1 cellular context compared by ENCODE assay signal in the genomic region with DNA sequence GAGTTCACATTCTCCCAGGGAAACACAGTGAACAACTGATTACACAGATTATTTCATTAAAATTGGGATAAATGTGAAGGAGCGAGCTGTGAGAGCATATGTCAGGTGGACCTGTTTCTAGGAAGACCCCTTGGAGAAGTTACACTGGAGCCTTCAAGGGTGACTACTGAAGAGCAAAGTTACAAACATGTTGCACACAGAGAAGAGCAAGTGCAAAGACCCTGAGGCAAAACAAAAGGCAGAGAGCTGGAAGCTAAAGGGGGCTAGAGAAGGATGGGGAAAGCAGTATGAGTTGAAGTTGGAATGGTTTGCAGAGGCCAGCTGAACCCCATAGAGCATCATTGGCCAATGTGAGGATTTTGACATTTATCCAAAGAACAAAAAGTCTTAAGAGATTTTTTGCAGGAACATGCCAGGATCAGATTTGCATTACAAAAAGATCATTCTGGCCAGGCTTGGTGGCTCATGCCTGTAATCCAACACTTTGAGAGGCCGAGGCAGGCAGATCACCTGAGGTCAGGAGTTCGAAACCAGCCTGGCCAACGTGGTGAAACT.
TF ChIP-seq lines count a peak whose summit lies in the region.

No MANE protein-coding gene starts in this region.

TF ChIP-seq in WTC11, 78 proteins besides CTCF, POLR2A, EP300 and RAD21 (continued from another document):
- TF ChIP-seq, protein P1, sequence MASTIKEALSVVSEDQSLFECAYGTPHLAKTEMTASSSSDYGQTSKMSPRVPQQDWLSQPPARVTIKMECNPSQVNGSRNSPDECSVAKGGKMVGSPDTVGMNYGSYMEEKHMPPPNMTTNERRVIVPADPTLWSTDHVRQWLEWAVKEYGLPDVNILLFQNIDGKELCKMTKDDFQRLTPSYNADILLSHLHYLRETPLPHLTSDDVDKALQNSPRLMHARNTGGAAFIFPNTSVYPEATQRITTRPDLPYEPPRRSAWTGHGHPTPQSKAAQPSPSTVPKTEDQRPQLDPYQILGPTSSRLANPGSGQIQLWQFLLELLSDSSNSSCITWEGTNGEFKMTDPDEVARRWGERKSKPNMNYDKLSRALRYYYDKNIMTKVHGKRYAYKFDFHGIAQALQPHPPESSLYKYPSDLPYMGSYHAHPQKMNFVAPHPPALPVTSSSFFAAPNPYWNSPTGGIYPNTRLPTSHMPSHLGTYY (CRISPR knock-in tag; IDR thresholded peaks at IDR 0.05): no peak
- TF ChIP-seq IRF2 (CRISPR knock-in tag; IDR thresholded peaks at IDR 0.05; ENCODE audit: borderline replicate concordance, low read depth): no peak
- no peak for TF ChIP-seq JUN (CRISPR knock-in tag; IDR thresholded peaks at IDR 0.05)
- TF ChIP-seq, protein P2, sequence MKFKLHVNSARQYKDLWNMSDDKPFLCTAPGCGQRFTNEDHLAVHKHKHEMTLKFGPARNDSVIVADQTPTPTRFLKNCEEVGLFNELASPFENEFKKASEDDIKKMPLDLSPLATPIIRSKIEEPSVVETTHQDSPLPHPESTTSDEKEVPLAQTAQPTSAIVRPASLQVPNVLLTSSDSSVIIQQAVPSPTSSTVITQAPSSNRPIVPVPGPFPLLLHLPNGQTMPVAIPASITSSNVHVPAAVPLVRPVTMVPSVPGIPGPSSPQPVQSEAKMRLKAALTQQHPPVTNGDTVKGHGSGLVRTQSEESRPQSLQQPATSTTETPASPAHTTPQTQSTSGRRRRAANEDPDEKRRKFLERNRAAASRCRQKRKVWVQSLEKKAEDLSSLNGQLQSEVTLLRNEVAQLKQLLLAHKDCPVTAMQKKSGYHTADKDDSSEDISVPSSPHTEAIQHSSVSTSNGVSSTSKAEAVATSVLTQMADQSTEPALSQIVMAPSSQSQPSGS (CRISPR knock-in tag; IDR thresholded peaks at IDR 0.05; ENCODE audit: borderline replicate concordance, low read depth): no peak
- TF ChIP-seq NR1H2 (CRISPR knock-in tag; IDR thresholded peaks at IDR 0.05): no peak
- TF ChIP-seq NFYB (CRISPR knock-in tag; conservative IDR thresholded peaks at IDR 0.05; ENCODE audit: low read depth): no peak
- TF ChIP-seq, protein P3, sequence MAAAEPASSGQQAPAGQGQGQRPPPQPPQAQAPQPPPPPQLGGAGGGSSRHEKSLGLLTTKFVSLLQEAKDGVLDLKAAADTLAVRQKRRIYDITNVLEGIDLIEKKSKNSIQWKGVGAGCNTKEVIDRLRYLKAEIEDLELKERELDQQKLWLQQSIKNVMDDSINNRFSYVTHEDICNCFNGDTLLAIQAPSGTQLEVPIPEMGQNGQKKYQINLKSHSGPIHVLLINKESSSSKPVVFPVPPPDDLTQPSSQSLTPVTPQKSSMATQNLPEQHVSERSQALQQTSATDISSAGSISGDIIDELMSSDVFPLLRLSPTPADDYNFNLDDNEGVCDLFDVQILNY (CRISPR knock-in tag; IDR thresholded peaks at IDR 0.05): no peak
- no peak for TF ChIP-seq TCF7 (CRISPR knock-in tag; IDR thresholded peaks at IDR 0.05; ENCODE audit: low read depth)
- TF ChIP-seq, protein P4, sequence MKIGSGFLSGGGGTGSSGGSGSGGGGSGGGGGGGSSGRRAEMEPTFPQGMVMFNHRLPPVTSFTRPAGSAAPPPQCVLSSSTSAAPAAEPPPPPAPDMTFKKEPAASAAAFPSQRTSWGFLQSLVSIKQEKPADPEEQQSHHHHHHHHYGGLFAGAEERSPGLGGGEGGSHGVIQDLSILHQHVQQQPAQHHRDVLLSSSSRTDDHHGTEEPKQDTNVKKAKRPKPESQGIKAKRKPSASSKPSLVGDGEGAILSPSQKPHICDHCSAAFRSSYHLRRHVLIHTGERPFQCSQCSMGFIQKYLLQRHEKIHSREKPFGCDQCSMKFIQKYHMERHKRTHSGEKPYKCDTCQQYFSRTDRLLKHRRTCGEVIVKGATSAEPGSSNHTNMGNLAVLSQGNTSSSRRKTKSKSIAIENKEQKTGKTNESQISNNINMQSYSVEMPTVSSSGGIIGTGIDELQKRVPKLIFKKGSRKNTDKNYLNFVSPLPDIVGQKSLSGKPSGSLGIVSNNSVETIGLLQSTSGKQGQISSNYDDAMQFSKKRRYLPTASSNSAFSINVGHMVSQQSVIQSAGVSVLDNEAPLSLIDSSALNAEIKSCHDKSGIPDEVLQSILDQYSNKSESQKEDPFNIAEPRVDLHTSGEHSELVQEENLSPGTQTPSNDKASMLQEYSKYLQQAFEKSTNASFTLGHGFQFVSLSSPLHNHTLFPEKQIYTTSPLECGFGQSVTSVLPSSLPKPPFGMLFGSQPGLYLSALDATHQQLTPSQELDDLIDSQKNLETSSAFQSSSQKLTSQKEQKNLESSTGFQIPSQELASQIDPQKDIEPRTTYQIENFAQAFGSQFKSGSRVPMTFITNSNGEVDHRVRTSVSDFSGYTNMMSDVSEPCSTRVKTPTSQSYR (CRISPR knock-in tag; IDR thresholded peaks at IDR 0.05): no peak
- no peak for TF ChIP-seq ATF1 (CRISPR knock-in tag; IDR thresholded peaks at IDR 0.05)
- no peak for TF ChIP-seq TP53 (CRISPR knock-in tag; IDR thresholded peaks at IDR 0.05)
- TF ChIP-seq NFATC4 (CRISPR knock-in tag; IDR thresholded peaks at IDR 0.05): no peak
- TF ChIP-seq, protein P5, sequence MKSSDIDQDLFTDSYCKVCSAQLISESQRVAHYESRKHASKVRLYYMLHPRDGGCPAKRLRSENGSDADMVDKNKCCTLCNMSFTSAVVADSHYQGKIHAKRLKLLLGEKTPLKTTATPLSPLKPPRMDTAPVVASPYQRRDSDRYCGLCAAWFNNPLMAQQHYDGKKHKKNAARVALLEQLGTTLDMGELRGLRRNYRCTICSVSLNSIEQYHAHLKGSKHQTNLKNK (CRISPR knock-in tag; IDR thresholded peaks at IDR 0.05): no peak
- TF ChIP-seq TEAD4 (CRISPR knock-in tag; IDR thresholded peaks at IDR 0.05): no peak
TF ChIP-seq in WTC11: peak in this region for 0.
